18 cellular contexts compared by ENCODE assay signal in genomic region chr7:36181668-36182067, GRCh38.
"Had no signal": no experiment of that assay in that cellular context is flagged by ENCODE, and none has a peak within 500 bp of the region (broad histone marks: within the 10 kb centered on the region; RNA-seq: fewer than 3 reads in every experiment).

No MANE protein-coding gene starts in this region.

- H3K4me3 ChIP-seq: colonic mucosa, esophagus muscularis mucosa, hepatocyte, left lung, lung, prostate gland, right atrium auricular region, stomach, transverse colon, uterus had no signal

- ATAC-seq: left lung, natural killer cell had no signal

- DNase-seq: activated CD4-positive, alpha-beta memory T cell treated with anti-CD3 and anti-CD28 coated beads, Interleukin-2, amount 10 ng/mL, durations not matched to agents 7 days and 5 days; activated CD4-positive, alpha-beta T cell treated with anti-CD3 and anti-CD28 coated beads, Interleukin-2, amount 10 ng/mL, durations not matched to agents 24 days and 14 days; activated effector memory CD4-positive, alpha-beta T cell treated with anti-CD3 and anti-CD28 coated beads, Interleukin-2, amount 50 U/mL, for 16 hours; activated naive CD4-positive, alpha-beta T cell treated with anti-CD3 and anti-CD28 coated beads, Interleukin-2, amount 10 ng/mL, durations not matched to agents 7 days and 5 days; amygdala; colonic mucosa; immature natural killer cell; kidney glomerular epithelial cell; left lung; natural killer cell; stomach; transverse colon; uterus had no signal

- H3K4me1 ChIP-seq: colonic mucosa, uterus had no signal

- H3K9me3 ChIP-seq: colonic mucosa, esophagus muscularis mucosa, left lung, prostate gland, right atrium auricular region, stomach, transverse colon, uterus had no signal

- H2AFZ ChIP-seq: hepatocyte had no signal

- H3K4me2 ChIP-seq: hepatocyte had no signal

- H3K27me3 ChIP-seq: colonic mucosa, esophagus muscularis mucosa, hepatocyte, left lung, right atrium auricular region, stomach, transverse colon, uterus had no signal

- H3K27ac ChIP-seq: colonic mucosa, hepatocyte, left lung, prostate gland, right atrium auricular region, stomach, transverse colon, uterus had no signal

- H3K36me3 ChIP-seq: colonic mucosa, esophagus muscularis mucosa, left lung, prostate gland, right atrium auricular region, stomach, transverse colon, uterus had no signal
